Comparison of ENCODE assay signal across 30 cellular contexts in the genomic region with DNA sequence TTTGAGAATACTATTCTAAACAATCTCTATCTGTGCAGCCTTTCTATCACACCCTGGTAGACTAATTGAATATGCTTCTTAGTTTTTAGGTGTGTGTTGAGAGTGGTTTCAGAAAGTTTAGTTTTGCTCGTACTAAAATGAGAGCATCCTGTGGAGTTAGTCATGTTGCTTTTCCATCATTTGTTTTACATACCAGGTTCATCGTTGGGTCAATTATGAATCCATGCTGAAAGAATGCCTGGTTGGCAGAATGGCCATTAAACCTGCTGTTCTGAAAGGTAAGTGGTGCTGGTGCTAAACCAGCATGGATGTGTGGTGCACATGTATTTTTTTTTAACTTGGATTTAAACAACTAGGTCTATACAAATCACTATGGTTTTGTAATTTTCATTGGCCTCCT. TPM values are rescaled to one million over a fixed set of nuclear protein-coding genes. Genes with fewer than 3 reads are reported as not detected.
DNase-seq lines count a peak whose midpoint lies in the region; ATAC-seq lines count a peak whose summit lies in the region.
"Had no signal": no experiment of that assay in that cellular context is flagged by ENCODE, and none has a peak within 500 bp of the region (broad histone marks: within the 10 kb centered on the region; RNA-seq: fewer than 3 reads in every experiment).

No MANE protein-coding gene starts in this region.

- DNase-seq in GM03348 (ENCODE audit: low spot score) (peak; percentile 11), NCI-H226 (peak; percentile 78), dermis blood vessel endothelial cell (peak; percentile 3), non-pigmented ciliary epithelial cell (ENCODE audit: low read depth) (peak; percentile 45), NOMO-1 treated with DMSO at 0.1 percent for 48 hours (lab: John Stamatoyannopoulos, UW; ENCODE audit: unreplicated experiment) (no peak), NCI-H446 (lab: John Stamatoyannopoulos, UW) (no peak)
- DNase-seq: activated naive CD4-positive, alpha-beta T cell treated with anti-CD3 and anti-CD28 coated beads, Interleukin-2, amount 50 U/mL, for 16 hours; anterior cingulate cortex; cerebellar nuclear complex; effector CD4-positive, alpha-beta T cell; H9; hypothalamus; mucosa of descending colon; NCI-H1105; NCI-H1930; NCI-H345; NCI-H774; nephron progenitor cell; OCI-M1; posterior cingulate gyrus; Right ventricle myocardium superior; sigmoid colon; stimulated activated CD4-positive, alpha-beta T cell treated with anti-CD3 and anti-CD28 coated beads, Interleukin-15, amount 100 ng/mL, for 24 hours had no signal

- no peak for ATAC-seq in GM21447 (IDR thresholded peaks at IDR 0.05; ENCODE audit: unreplicated experiment)
- ATAC-seq: HepG2, mucosa of descending colon, WTC11 had no signal

RNA-seq across cellular contexts. Expression of gene CYB5R4, which starts 49.3 kb away (rescaled TPM):
- total RNA-seq in dermis blood vessel endothelial cell, result 2.9 and 13.7 TPM in 2 replicates

RNA-seq across cellular contexts. Expression of gene RIPPLY2, which starts 55.7 kb away (rescaled TPM):
- total RNA-seq in dermis blood vessel endothelial cell, result 0.42 TPM in 1 of 2 replicates, not detected in the other
- total RNA-seq: activated T-helper 1 cell treated with anti-CD3 and anti-CD28 coated beads, Interleukin-12 subunit alpha, Interleukin-12 subunit beta, Interleukin-2, Interleukin-4 antibody, amounts not matched to agents 30 ng/mL and 10 ng/mL and 1 ng/mL, durations not matched to agents 14 hours and 24 hours and 36 hours; CD4-positive, CD25-positive, alpha-beta regulatory T cell; G401; HepG2; lower leg skin; Right ventricle myocardium superior; sigmoid colon had no signal

Comparison
In these comparisons a context has a peak if more than half of its experiments do, and no peak if none do; other contexts are left out.
1. DNase-seq: peak in GM03348 (single experiment), NCI-H226 (single experiment), dermis blood vessel endothelial cell (single experiment) and non-pigmented ciliary epithelial cell (single experiment); none in NOMO-1 treated with DMSO at 0.1 percent for 48 hours (single experiment) and NCI-H446 (0 of 2).